In the genomic region with DNA sequence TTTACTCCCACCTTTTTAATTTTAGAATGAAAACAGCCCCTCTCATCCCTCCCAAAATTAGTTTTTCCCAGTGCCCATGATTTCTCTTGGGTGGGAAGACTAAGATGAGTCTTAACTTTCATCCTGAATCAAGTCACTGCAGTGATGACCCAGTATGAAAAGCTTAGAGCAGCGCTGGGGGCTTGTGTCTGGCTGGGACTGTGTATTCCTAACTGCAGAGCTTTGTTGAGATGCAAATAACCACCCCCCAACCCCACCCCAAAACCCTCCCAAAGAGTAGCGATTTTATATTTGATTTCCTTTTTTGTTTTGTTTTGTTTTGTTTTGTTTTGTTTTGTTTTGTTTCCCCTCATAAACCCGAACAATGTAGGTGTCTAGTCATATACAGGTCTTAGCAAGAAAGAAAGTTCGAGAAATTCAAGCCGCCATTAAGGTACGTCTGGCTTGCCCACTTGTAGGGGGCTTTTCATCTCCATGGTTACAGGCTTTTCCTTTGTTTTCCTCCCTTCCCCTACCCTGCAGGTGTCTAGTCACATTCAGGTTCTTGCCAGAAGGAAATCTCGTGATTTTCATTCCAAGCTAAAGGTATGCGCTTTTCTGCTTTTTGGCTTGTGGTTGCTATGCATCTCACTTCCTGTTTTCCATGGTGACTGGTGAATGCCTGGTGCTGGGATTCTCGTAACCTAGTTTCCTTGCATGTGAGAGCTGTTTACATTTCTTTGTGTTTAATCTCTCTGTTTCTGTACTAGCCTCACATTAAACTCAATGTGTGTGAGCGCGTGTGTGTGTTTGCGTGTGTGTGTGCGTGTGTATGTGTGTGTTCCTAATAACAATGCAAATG, we compare ENCODE assay signal across 8 cellular contexts.
DNase-seq lines count a peak whose midpoint lies in the region; ATAC-seq and TF ChIP-seq lines count a peak whose summit lies in the region.

No MANE protein-coding gene starts in this region.

- peak in 1 of 2 experiments; percentile 47 for DNase-seq in Caco-2
- DNase-seq in NCI-H128 (lab: John Stamatoyannopoulos, UW; ENCODE audit: unreplicated experiment) = peak; percentile 25
- DNase-seq in dedifferentiated amniotic fluid mesenchymal stem cell (ENCODE audit: extremely low spot score) = peak; percentile 65
- peak; percentile 47 for DNase-seq in mucosa of gallbladder (ENCODE audit: low spot score)
- no peak for DNase-seq in NCI-H446 treated with DMSO at 0.1 percent for 48 hours (lab: John Stamatoyannopoulos, UW)
- DNase-seq in posterior cingulate gyrus = no peak

- no peak overlapping the region for H3K4me3 ChIP-seq in Caco-2 (ENCODE audit: low read depth, low read length)

- H3K27me3 ChIP-seq in Caco-2 (replicated peaks; ENCODE audit: control insufficient read depth, insufficient read depth, low read length) = no peaks in the 10 kb centered on the region

- ATAC-seq in HG03439 (IDR thresholded peaks at IDR 0.05; ENCODE audit: unreplicated experiment) = no peak
- no peak for ATAC-seq in GM18861 (IDR thresholded peaks at IDR 0.05; ENCODE audit: unreplicated experiment)

- H3K9me3 ChIP-seq in Caco-2 = no peaks in the 10 kb centered on the region

- intact Hi-C loops in Caco-2 (cut with micrococcal nuclease; ENCODE audit: unreplicated experiment) = no loop called here
- intact Hi-C loops in posterior cingulate gyrus (cut with DNase I) = no loop called here

- no peaks in the 10 kb centered on the region for H3K4me1 ChIP-seq in Caco-2

- TF ChIP-seq CTCF in Caco-2 (IDR thresholded peaks at IDR 0.05; ENCODE audit: insufficient read depth in 1 of 2, low read depth in 1 of 2, low read length in 1 of 2, severe bottlenecking in 1 of 2, unreplicated experiment in 1 of 2) = no peak

- H3K36me3 Mint-ChIP-seq in Caco-2 (ENCODE audit: insufficient read depth, unreplicated experiment) = peaks cover 46% of the 10 kb centered on the region

- H3K27ac Mint-ChIP-seq in Caco-2 (ENCODE audit: unreplicated experiment) = peak overlapping the region; percentile 48

- no peak overlapping the region for H3K4me3 Mint-ChIP-seq in Caco-2 (ENCODE audit: unreplicated experiment)

- H3K4me1 Mint-ChIP-seq in Caco-2 (ENCODE audit: low read depth, unreplicated experiment) = peaks cover 13% of the 10 kb centered on the region

- H3K9me3 Mint-ChIP-seq in Caco-2 (ENCODE audit: unreplicated experiment) = no peaks in the 10 kb centered on the region

- no TSS peak for BruUV-seq in Caco-2 (replicated peaks; lab: Mats Ljungman, UMichigan)

- H3K27me3 Mint-ChIP-seq in Caco-2 (ENCODE audit: insufficient read depth, unreplicated experiment) = no peaks in the 10 kb centered on the region

- POLR2A ChIA-PET in Caco-2 (lab: Charles Lee) = interaction anchor here (0.7 kb wide), 1 partner anchor 10 kb away, joined by 3 read pairs; no protein-coding TSS in a partner anchor

- CTCF ChIA-PET in Caco-2 (lab: Charles Lee) = no interaction called here

- H3K36me3 ChIP-seq in Caco-2 (ENCODE audit: control insufficient read depth, insufficient read depth, low read length) = no peaks in the 10 kb centered on the region; the same call in 1 of the 2 replicates

Comparison
In these comparisons a context has a peak if more than half of its experiments do, and no peak if none do; other contexts are left out.
1. DNase-seq: peak in NCI-H128 (single experiment), dedifferentiated amniotic fluid mesenchymal stem cell (single experiment) and mucosa of gallbladder (single experiment); none in NCI-H446 treated with DMSO at 0.1 percent for 48 hours (single experiment) and posterior cingulate gyrus (0 of 10).